ENCODE assay signal across 16 cellular contexts in genomic region chr1:100461222-100461621, GRCh38.
DNase-seq lines count a peak whose midpoint lies in the region; ATAC-seq and TF ChIP-seq lines count a peak whose summit lies in the region.
"Had no signal": no experiment of that assay in that cellular context is flagged by ENCODE, and none has a peak within 500 bp of the region (broad histone marks: within the 10 kb centered on the region; RNA-seq: fewer than 3 reads in every experiment).

No MANE protein-coding gene starts in this region.

- TF ChIP-seq CTCF in gastroesophageal sphincter (IDR thresholded peaks at IDR 0.05) (no peak), psoas muscle (IDR thresholded peaks at IDR 0.05) (no peak)

- DNase-seq in Daoy (ENCODE audit: low read depth) (peak; percentile 23), NCI-H2227 (lab: John Stamatoyannopoulos, UW; ENCODE audit: unreplicated experiment) (peak; percentile 11), psoas muscle (peak in 1 of 2 donors; percentile 16), NCI-H2029 (lab: John Stamatoyannopoulos, UW) (no peak)
- DNase-seq: activated gamma-delta T cell; CD4-positive, CD25-positive, alpha-beta regulatory T cell; kidney; NCI-H345; stimulated activated CD4-positive, alpha-beta T cell treated with anti-CD3 and anti-CD28 coated beads, Interleukin-1b, Interleukin-23, amount 100 ng/mL, for 48 hours; SW 1271 had no signal

- intact Hi-C loops in psoas muscle (cut with DNase I) = loop anchor here (5.0 to 10.0 kb wide), 2 partner anchors 176 to 406 kb away; no protein-coding TSS in a partner anchor

- peak overlapping the region in 1 of 4 donors; percentile 35 for H3K27ac ChIP-seq in gastroesophageal sphincter
- no peak overlapping the region for H3K27ac ChIP-seq in psoas muscle
- H3K27ac ChIP-seq: thoracic aorta had no signal

- H3K9me3 ChIP-seq in gastroesophageal sphincter = no peaks in the 10 kb centered on the region
- no peaks in the 10 kb centered on the region for H3K9me3 ChIP-seq in psoas muscle
- H3K9me3 ChIP-seq: breast epithelium, thoracic aorta had no signal

- TF ChIP-seq POLR2A in gastroesophageal sphincter (IDR thresholded peaks at IDR 0.05) = no peak

- peaks cover 0 to 9% of the 10 kb centered on the region in 2 donors for H3K36me3 ChIP-seq in gastroesophageal sphincter
- peaks cover 0 to 7% of the 10 kb centered on the region in 2 donors for H3K36me3 ChIP-seq in psoas muscle (ENCODE audit: insufficient read depth in 1 of 2, low read depth in 1 of 2)
- H3K36me3 ChIP-seq: breast epithelium, thoracic aorta had no signal

- 60% methylated on average over 4 of the region's 4 CpGs; no CpG with 5 or more reads in 1 of the 2 donors for WGBS in gastroesophageal sphincter (ENCODE audit: low coverage in 1 of 2), 2 donors
- 37 to 58% (median 41%) methylated on average over 4 of the region's 4 CpGs for WGBS in psoas muscle, 3 donors

- H3K4me1 ChIP-seq in gastroesophageal sphincter (peaks cover 0 to 13% (median 3%) of the 10 kb centered on the region in 3 donors), psoas muscle (peaks cover 3% of the 10 kb centered on the region)
- H3K4me1 ChIP-seq: breast epithelium had no signal

- ATAC-seq in gastroesophageal sphincter (peak; percentile 43), psoas muscle (peak in 3 of 4 donors; percentile 26 to 47 (median 41)), HG02973 (IDR thresholded peaks at IDR 0.05; ENCODE audit: unreplicated experiment) (no peak), HG03097 (IDR thresholded peaks at IDR 0.05; ENCODE audit: low FRiP score, unreplicated experiment) (no peak)
- ATAC-seq: Panc1 had no signal

- H3K27me3 ChIP-seq in gastroesophageal sphincter (no peaks in the 10 kb centered on the region), psoas muscle (ENCODE audit: insufficient read depth in 3 of 3, low read length in 2 of 3) (no peaks in the 10 kb centered on the region)
- H3K27me3 ChIP-seq: breast epithelium had no signal

- H3K4me3 ChIP-seq in gastroesophageal sphincter = no peak overlapping the region
- no peak overlapping the region for H3K4me3 ChIP-seq in psoas muscle
- H3K4me3 ChIP-seq: breast epithelium, thoracic aorta had no signal

- TF ChIP-seq EP300 in gastroesophageal sphincter (IDR thresholded peaks at IDR 0.05) = no peak

Comparison
In these comparisons a context has a peak if more than half of its experiments do, and no peak if none do; other contexts are left out.
1. ATAC-seq: peak in gastroesophageal sphincter (single experiment) and psoas muscle (3 of 4); none in HG02973 (single experiment) and HG03097 (single experiment).